ENCODE assay signal across 17 cellular contexts in the genomic region with DNA sequence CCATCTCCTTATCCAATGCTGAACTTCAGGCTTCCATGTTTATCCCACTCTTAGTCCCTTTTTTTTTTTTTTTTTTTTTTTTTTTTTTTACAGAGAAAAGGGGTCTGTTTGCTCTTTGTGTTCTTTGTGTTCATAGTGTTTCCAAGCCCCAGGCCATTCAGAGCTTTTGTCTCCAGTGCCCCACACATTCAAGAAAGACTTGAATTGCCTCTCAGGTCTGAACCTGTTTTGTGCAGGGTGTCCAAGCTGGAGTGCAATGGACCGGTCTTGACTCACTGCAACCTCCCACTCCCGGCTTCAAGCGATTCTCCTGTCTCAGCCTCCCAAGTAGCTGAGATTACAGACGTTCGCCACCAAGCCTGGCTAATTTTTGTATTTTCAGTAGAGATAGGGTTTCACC.
DNase-seq lines count a peak whose midpoint lies in the region; ATAC-seq and TF ChIP-seq lines count a peak whose summit lies in the region.
"Had no signal": no experiment of that assay in that cellular context is flagged by ENCODE, and none has a peak within 500 bp of the region (broad histone marks: within the 10 kb centered on the region; RNA-seq: fewer than 3 reads in every experiment).

No MANE protein-coding gene starts in this region.

- intact Hi-C loops in dendritic cell treated with granulocyte-macrophage colony-stimulating factor and Interleukin-4, amounts not matched to agents 40 ng/mL and 50 ng/mL, for 4 days (cut with micrococcal nuclease): loop anchor here (5.0 kb wide), 1 partner anchor 76 kb away; no protein-coding TSS in a partner anchor
- intact Hi-C loops in left lung (cut with DNase I): no loop called here
- intact Hi-C loops in Calu3 (cut with micrococcal nuclease; ENCODE audit: unreplicated experiment): no loop called here

- H3K36me3 Mint-ChIP-seq in dendritic cell treated with granulocyte-macrophage colony-stimulating factor and Interleukin-4, amounts not matched to agents 40 ng/mL and 50 ng/mL, for 4 days (ENCODE audit: low read depth): no peaks in the 10 kb centered on the region
- H3K36me3 Mint-ChIP-seq in stimulated activated memory B cell treated with anti-CD40 and anti-IgM and Interleukin-4, amounts not matched to agents 10 μg/mL and 1 μg/mL and 100 μg/mL, for 72 hours: peaks cover 5% of the 10 kb centered on the region
- H3K36me3 Mint-ChIP-seq in Calu3 (ENCODE audit: insufficient read depth, unreplicated experiment): no peaks in the 10 kb centered on the region

- peaks cover 88% of the 10 kb centered on the region for H3K4me1 Mint-ChIP-seq in dendritic cell treated with granulocyte-macrophage colony-stimulating factor and Interleukin-4, amounts not matched to agents 40 ng/mL and 50 ng/mL, for 4 days (ENCODE audit: low read depth)
- peaks cover 96% of the 10 kb centered on the region for H3K4me1 Mint-ChIP-seq in stimulated activated memory B cell treated with anti-CD40 and anti-IgM and Interleukin-4, amounts not matched to agents 10 μg/mL and 1 μg/mL and 100 μg/mL, for 72 hours
- no peaks in the 10 kb centered on the region for H3K4me1 Mint-ChIP-seq in Calu3 (ENCODE audit: low read depth, unreplicated experiment)

- CTCF ChIA-PET in Calu3 (lab: Charles Lee): interaction anchor here (0.6 kb wide), 1 partner anchor 194 kb away, joined by 3 read pairs; no protein-coding TSS in a partner anchor

- peaks cover 1% of the 10 kb centered on the region for H3K27me3 Mint-ChIP-seq in dendritic cell treated with granulocyte-macrophage colony-stimulating factor and Interleukin-4, amounts not matched to agents 40 ng/mL and 50 ng/mL, for 4 days
- no peaks in the 10 kb centered on the region for H3K27me3 Mint-ChIP-seq in stimulated activated memory B cell treated with anti-CD40 and anti-IgM and Interleukin-4, amounts not matched to agents 10 μg/mL and 1 μg/mL and 100 μg/mL, for 72 hours
- H3K27me3 Mint-ChIP-seq in Calu3 (ENCODE audit: unreplicated experiment): peaks cover 2% of the 10 kb centered on the region

- H3K4me2 ChIP-seq in DOHH2 (ENCODE audit: low read length): peak overlapping the region; percentile 81

- H3K9me2 ChIP-seq in DOHH2 (replicated peaks; ENCODE audit: control insufficient read depth, low read length): no peaks in the 10 kb centered on the region

- no peaks in the 10 kb centered on the region for H4K20me1 ChIP-seq in DOHH2 (ENCODE audit: control insufficient read depth, insufficient read depth, low read depth, low read length)

- no TSS peak for BruUV-seq in Calu3 (replicated peaks; lab: Mats Ljungman, UMichigan)

- peak; percentile 55 for DNase-seq in NCI-H69 (lab: John Stamatoyannopoulos, UW)
- DNase-seq in LoVo (ENCODE audit: low spot score): no peak
- no peak for DNase-seq in left lung
- no peak for DNase-seq in Calu3
- DNase-seq: BE2C, Karpas-422, NCI-H187, NCI-H446, NCI-H526, PC-3, RPMI8226, SHP77 had no signal

- H3K9me3 ChIP-seq in DOHH2 (ENCODE audit: control insufficient read depth, insufficient read depth, low read length): no peaks in the 10 kb centered on the region
- no peaks in the 10 kb centered on the region for H3K9me3 ChIP-seq in left lung
- H3K9me3 ChIP-seq: BE2C had no signal

- peak overlapping the region; percentile 96 for H3K27ac ChIP-seq in DOHH2 (ENCODE audit: low read depth, low read length)
- no peak overlapping the region for H3K27ac ChIP-seq in left lung
- H3K27ac ChIP-seq: SK-N-MC had no signal

- H3K27me3 ChIP-seq in DOHH2 (ENCODE audit: control insufficient read depth, low read length): no peaks in the 10 kb centered on the region
- H3K27me3 ChIP-seq in left lung: no peaks in the 10 kb centered on the region
- H3K27me3 ChIP-seq: BE2C had no signal

- H3K4me3 Mint-ChIP-seq in dendritic cell treated with granulocyte-macrophage colony-stimulating factor and Interleukin-4, amounts not matched to agents 40 ng/mL and 50 ng/mL, for 4 days: no peak overlapping the region
- no peak overlapping the region for H3K4me3 Mint-ChIP-seq in stimulated activated memory B cell treated with anti-CD40 and anti-IgM and Interleukin-4, amounts not matched to agents 10 μg/mL and 1 μg/mL and 100 μg/mL, for 72 hours
- H3K4me3 Mint-ChIP-seq in Calu3 (ENCODE audit: low read depth, unreplicated experiment): no peak overlapping the region

- TF ChIP-seq CTCF in DOHH2 (IDR thresholded peaks at IDR 0.05; ENCODE audit: low read depth, low read length, poor library complexity, severe bottlenecking) (no peak), left lung (IDR thresholded peaks at IDR 0.05) (no peak), Calu3 (IDR thresholded peaks at IDR 0.05; ENCODE audit: unreplicated experiment) (no peak)

- peaks cover 89% of the 10 kb centered on the region for H3K4me1 ChIP-seq in DOHH2 (ENCODE audit: control insufficient read depth, low read length)
- H3K4me1 ChIP-seq in left lung: peaks cover 8 to 37% of the 10 kb centered on the region in 2 donors
- H3K4me1 ChIP-seq: BE2C had no signal

- ATAC-seq in stimulated activated memory B cell treated with anti-CD40 and anti-IgM and Interleukin-4, amounts not matched to agents 10 μg/mL and 1 μg/mL and 100 μg/mL, for 72 hours: no peak
- no peak for ATAC-seq in left lung
- ATAC-seq: HCT116, PC-3 had no signal

- peak overlapping the region; percentile 57 for H3K4me3 ChIP-seq in DOHH2 (ENCODE audit: low read length)
- H3K4me3 ChIP-seq in left lung: no peak overlapping the region
- H3K4me3 ChIP-seq: SK-N-MC had no signal

- no peaks in the 10 kb centered on the region for H3K79me2 ChIP-seq in DOHH2 (ENCODE audit: control insufficient read depth, low read length)

- peak overlapping the region; percentile 53 for H3K27ac Mint-ChIP-seq in dendritic cell treated with granulocyte-macrophage colony-stimulating factor and Interleukin-4, amounts not matched to agents 40 ng/mL and 50 ng/mL, for 4 days
- peak overlapping the region; percentile 92 for H3K27ac Mint-ChIP-seq in stimulated activated memory B cell treated with anti-CD40 and anti-IgM and Interleukin-4, amounts not matched to agents 10 μg/mL and 1 μg/mL and 100 μg/mL, for 72 hours
- no peak overlapping the region for H3K27ac Mint-ChIP-seq in Calu3 (ENCODE audit: unreplicated experiment)

- peaks cover 7% of the 10 kb centered on the region; the same call in 1 of the 2 replicates for H3K36me3 ChIP-seq in DOHH2 (ENCODE audit: control insufficient read depth, low read length)
- no peaks in the 10 kb centered on the region for H3K36me3 ChIP-seq in left lung
- H3K36me3 ChIP-seq: BE2C had no signal

- no peaks in the 10 kb centered on the region for H3K9me3 Mint-ChIP-seq in dendritic cell treated with granulocyte-macrophage colony-stimulating factor and Interleukin-4, amounts not matched to agents 40 ng/mL and 50 ng/mL, for 4 days
- H3K9me3 Mint-ChIP-seq in stimulated activated memory B cell treated with anti-CD40 and anti-IgM and Interleukin-4, amounts not matched to agents 10 μg/mL and 1 μg/mL and 100 μg/mL, for 72 hours: no peaks in the 10 kb centered on the region
- H3K9me3 Mint-ChIP-seq in Calu3 (ENCODE audit: low read depth, unreplicated experiment): no peaks in the 10 kb centered on the region

- H3F3A ChIP-seq in DOHH2 (ENCODE audit: control insufficient read depth, insufficient read depth): peaks cover 38% of the 10 kb centered on the region
